Comparison of ENCODE assay signal across 19 cellular contexts in genomic region chr3:71355037-71355436, GRCh38.
DNase-seq lines count a peak whose midpoint lies in the region; ATAC-seq and TF ChIP-seq lines count a peak whose summit lies in the region.
"Had no signal": no experiment of that assay in that cellular context is flagged by ENCODE, and none has a peak within 500 bp of the region (broad histone marks: within the 10 kb centered on the region; RNA-seq: fewer than 3 reads in every experiment).

No MANE protein-coding gene starts in this region.

- no peaks in the 10 kb centered on the region for H4K20me1 ChIP-seq in Karpas-422 (ENCODE audit: insufficient read depth, low read depth, low read length)

- no peak overlapping the region for H3K4me2 ChIP-seq in Karpas-422 (ENCODE audit: low read depth, low read length, poor library complexity, severe bottlenecking)

- no peak for DNase-seq in activated T-cell treated with anti-CD3 and anti-CD28 coated beads, Interleukin-2, amount 50 U/mL, for 4 hours
- DNase-seq in activated T-cell treated with anti-CD3 and anti-CD28 coated beads, Interleukin-2, amount 50 U/mL, for 48 hours: no peak
- DNase-seq in Karpas-422 (no peak), nephron progenitor cell (no peak), CD14-positive monocyte (ENCODE audit: low spot score) (no peak), NCI-H128 (lab: John Stamatoyannopoulos, UW; ENCODE audit: unreplicated experiment) (no peak)
- no peak for DNase-seq in activated naive CD8-positive, alpha-beta T cell treated with anti-CD3 and anti-CD28 coated beads, Interleukin-2, amount 50 U/mL, for 24 hours
- DNase-seq in CD8-positive, alpha-beta memory T cell: no peak
- DNase-seq: BE2C, DMS79 treated with DMSO at 0.1 percent for 48 hours, MV-4-11, NCI-H1417 treated with DMSO at 0.1 percent for 48 hours, NCI-H1930, NCI-H226, NCI-H524, NCI-H82, PC-3, RPMI8226, SHP77 treated with DMSO at 0.1 percent for 48 hours had no signal

- intact Hi-C loops in CD14-positive monocyte (cut with micrococcal nuclease): no loop called here

- no peak overlapping the region for H3K9ac ChIP-seq in Karpas-422 (ENCODE audit: low read length)

- H3K36me3 ChIP-seq in Karpas-422 (ENCODE audit: insufficient read depth, low read length): peaks cover 5% of the 10 kb centered on the region; the same call in 1 of the 2 replicates
- no peaks in the 10 kb centered on the region for H3K36me3 ChIP-seq in CD8-positive, alpha-beta memory T cell (ENCODE audit: insufficient read depth, low read length)
- H3K36me3 ChIP-seq: BE2C had no signal

- no peak overlapping the region for H3K4me3 Mint-ChIP-seq in activated T-cell treated with anti-CD3 and anti-CD28 coated beads, Interleukin-2, amount 50 U/mL, for 4 hours
- H3K4me3 Mint-ChIP-seq in activated naive CD8-positive, alpha-beta T cell treated with anti-CD3 and anti-CD28 coated beads, Interleukin-2, amount 50 U/mL, for 24 hours: no peak overlapping the region
- no peak overlapping the region for H3K4me3 Mint-ChIP-seq in nephron progenitor cell
- peak overlapping the region in 1 of 7 donors; percentile 36 for H3K4me3 Mint-ChIP-seq in CD8-positive, alpha-beta memory T cell
- no peak overlapping the region for H3K4me3 Mint-ChIP-seq in CD14-positive monocyte

- H3K27me3 Mint-ChIP-seq in activated T-cell treated with anti-CD3 and anti-CD28 coated beads, Interleukin-2, amount 50 U/mL, for 4 hours (ENCODE audit: low read depth): no peaks in the 10 kb centered on the region
- H3K27me3 Mint-ChIP-seq in activated naive CD8-positive, alpha-beta T cell treated with anti-CD3 and anti-CD28 coated beads, Interleukin-2, amount 50 U/mL, for 24 hours: no peaks in the 10 kb centered on the region
- H3K27me3 Mint-ChIP-seq in nephron progenitor cell (ENCODE audit: low read depth, poor library complexity): no peaks in the 10 kb centered on the region
- no peaks in the 10 kb centered on the region for H3K27me3 Mint-ChIP-seq in CD8-positive, alpha-beta memory T cell
- H3K27me3 Mint-ChIP-seq in CD14-positive monocyte (ENCODE audit: low read depth in 3 of 3): no peaks in the 10 kb centered on the region

- H3K4me1 ChIP-seq in Karpas-422 (ENCODE audit: low read length): peaks cover 98% of the 10 kb centered on the region
- H3K4me1 ChIP-seq in CD8-positive, alpha-beta memory T cell (ENCODE audit: insufficient read depth, low read length): peaks cover 39% of the 10 kb centered on the region
- H3K4me1 ChIP-seq: BE2C had no signal

- ATAC-seq in activated T-cell treated with anti-CD3 and anti-CD28 coated beads, Interleukin-2, amount 50 U/mL, for 4 hours: peak; percentile 24 to 26
- peak; percentile 33 for ATAC-seq in activated naive CD8-positive, alpha-beta T cell treated with anti-CD3 and anti-CD28 coated beads, Interleukin-2, amount 50 U/mL, for 24 hours
- ATAC-seq: PC-3 had no signal

- H3K4me3 ChIP-seq in Karpas-422 (ENCODE audit: low read length): no peak overlapping the region
- no peak overlapping the region for H3K4me3 ChIP-seq in CD8-positive, alpha-beta memory T cell (ENCODE audit: low read length)

- POLR2A ChIA-PET in CD8-positive, alpha-beta memory T cell (lab: Charles Lee): no interaction called here

- H2AFZ ChIP-seq in Karpas-422 (ENCODE audit: low read length): no peak overlapping the region

- peaks cover 28% of the 10 kb centered on the region for H3K36me3 Mint-ChIP-seq in activated T-cell treated with anti-CD3 and anti-CD28 coated beads, Interleukin-2, amount 50 U/mL, for 4 hours (ENCODE audit: insufficient read depth)
- peaks cover 20% of the 10 kb centered on the region for H3K36me3 Mint-ChIP-seq in activated naive CD8-positive, alpha-beta T cell treated with anti-CD3 and anti-CD28 coated beads, Interleukin-2, amount 50 U/mL, for 24 hours (ENCODE audit: low read depth)
- peaks cover 48% of the 10 kb centered on the region for H3K36me3 Mint-ChIP-seq in nephron progenitor cell (ENCODE audit: low read depth)
- H3K36me3 Mint-ChIP-seq in CD8-positive, alpha-beta memory T cell: peaks cover 0 to 53% (median 17%) of the 10 kb centered on the region in 3 donors
- H3K36me3 Mint-ChIP-seq in CD14-positive monocyte: peaks cover 29 to 48% of the 10 kb centered on the region in 2 donors

- H3K79me2 ChIP-seq in Karpas-422 (ENCODE audit: low read length): peaks cover 98% of the 10 kb centered on the region

- no peaks in the 10 kb centered on the region for H3K9me2 ChIP-seq in Karpas-422 (replicated peaks; ENCODE audit: insufficient read depth, low read length)

- no peaks in the 10 kb centered on the region for H3K27me3 ChIP-seq in Karpas-422 (ENCODE audit: low read length)
- H3K27me3 ChIP-seq in CD8-positive, alpha-beta memory T cell (ENCODE audit: insufficient read depth, low read length, poor library complexity, severe bottlenecking): no peaks in the 10 kb centered on the region
- H3K27me3 ChIP-seq: BE2C had no signal

- H3K4me1 Mint-ChIP-seq in activated T-cell treated with anti-CD3 and anti-CD28 coated beads, Interleukin-2, amount 50 U/mL, for 4 hours (ENCODE audit: low read depth): peaks cover 71% of the 10 kb centered on the region
- peaks cover 81% of the 10 kb centered on the region for H3K4me1 Mint-ChIP-seq in activated naive CD8-positive, alpha-beta T cell treated with anti-CD3 and anti-CD28 coated beads, Interleukin-2, amount 50 U/mL, for 24 hours
- H3K4me1 Mint-ChIP-seq in nephron progenitor cell: peaks cover 32% of the 10 kb centered on the region
- H3K4me1 Mint-ChIP-seq in CD8-positive, alpha-beta memory T cell: peaks cover 13 to 84% (median 70%) of the 10 kb centered on the region in 3 donors
- no peaks in the 10 kb centered on the region for H3K4me1 Mint-ChIP-seq in CD14-positive monocyte

- H3K27ac Mint-ChIP-seq in activated naive CD8-positive, alpha-beta T cell treated with anti-CD3 and anti-CD28 coated beads, Interleukin-2, amount 50 U/mL, for 24 hours: no peak overlapping the region
- H3K27ac Mint-ChIP-seq in nephron progenitor cell (peak overlapping the region; percentile 23), CD14-positive monocyte (peak overlapping the region in 1 of 7 donors; percentile 22)
- peak overlapping the region in 2 of 8 donors; percentile 36 to 61 for H3K27ac Mint-ChIP-seq in CD8-positive, alpha-beta memory T cell

- no peak for TF ChIP-seq CTCF in nephron progenitor cell (IDR thresholded peaks at IDR 0.05)
- TF ChIP-seq CTCF in CD14-positive monocyte (IDR thresholded peaks at IDR 0.05): no peak

- CTCF ChIA-PET in CD8-positive, alpha-beta memory T cell (lab: Charles Lee): no interaction called here

- H3K9me3 ChIP-seq in Karpas-422 (ENCODE audit: low read length): no peaks in the 10 kb centered on the region
- H3K9me3 ChIP-seq in CD8-positive, alpha-beta memory T cell (ENCODE audit: low read length): no peaks in the 10 kb centered on the region
- H3K9me3 ChIP-seq: BE2C had no signal

- peak overlapping the region; percentile 79 for H3K27ac ChIP-seq in Karpas-422 (ENCODE audit: low read length)
- H3K27ac ChIP-seq in CD8-positive, alpha-beta memory T cell (ENCODE audit: low read depth, low read length): no peak overlapping the region

- H3K9me3 Mint-ChIP-seq in activated T-cell treated with anti-CD3 and anti-CD28 coated beads, Interleukin-2, amount 50 U/mL, for 4 hours: no peaks in the 10 kb centered on the region
- no peaks in the 10 kb centered on the region for H3K9me3 Mint-ChIP-seq in activated naive CD8-positive, alpha-beta T cell treated with anti-CD3 and anti-CD28 coated beads, Interleukin-2, amount 50 U/mL, for 24 hours
- H3K9me3 Mint-ChIP-seq in nephron progenitor cell: no peaks in the 10 kb centered on the region
- H3K9me3 Mint-ChIP-seq in CD8-positive, alpha-beta memory T cell: no peaks in the 10 kb centered on the region
- peaks cover 0 to 4% (median 0%) of the 10 kb centered on the region in 7 donors for H3K9me3 Mint-ChIP-seq in CD14-positive monocyte
